Comparison of ENCODE assay signal across 26 cellular contexts in the genomic region with DNA sequence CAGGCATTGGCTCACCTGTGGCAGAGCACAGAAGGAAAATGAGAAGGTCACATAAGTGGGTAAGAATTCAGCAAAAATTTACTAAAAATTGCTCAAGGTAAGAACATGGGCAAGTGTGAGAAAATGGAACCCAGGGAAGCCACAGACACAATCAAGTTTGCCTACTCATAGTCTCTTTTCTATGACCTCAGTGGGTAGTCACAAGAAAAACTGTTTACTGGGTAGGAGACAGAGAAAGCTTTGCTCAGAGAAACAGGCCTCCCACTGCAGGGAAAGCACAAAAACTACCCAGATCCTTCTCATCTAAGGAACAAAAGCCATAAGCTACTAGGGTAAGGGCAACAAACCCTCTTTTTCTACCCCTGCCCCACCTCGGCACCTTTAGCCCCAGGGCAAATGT. TPM values are rescaled to one million over a fixed set of nuclear protein-coding genes. Genes with fewer than 3 reads are reported as not detected.
A peak's percentile ranks its signal among the peaks of the same experiment; 100 is the strongest.
DNase-seq lines count a peak whose midpoint lies in the region; ATAC-seq, FAIRE-seq and TF ChIP-seq lines count a peak whose summit lies in the region.
"Had no signal": no experiment of that assay in that cellular context is flagged by ENCODE, and none has a peak within 500 bp of the region (broad histone marks: within the 10 kb centered on the region; RNA-seq: fewer than 3 reads in every experiment).

No MANE protein-coding gene starts in this region.

- no peaks in the 10 kb centered on the region for H3K27me3 Mint-ChIP-seq in activated CD4-positive, alpha-beta T cell treated with anti-CD3 and anti-CD28 coated beads for 36 hours
- H3K27me3 Mint-ChIP-seq in activated naive CD8-positive, alpha-beta T cell treated with anti-CD3 and anti-CD28 coated beads for 36 hours, result no peaks in the 10 kb centered on the region
- H3K27me3 Mint-ChIP-seq in CD14-positive monocyte (ENCODE audit: low read depth in 3 of 3), result peaks cover 0 to 3% (median 0%) of the 10 kb centered on the region in 3 donors
- H3K27me3 Mint-ChIP-seq: CD4-positive, CD25-positive, alpha-beta regulatory T cell had no signal

- peak; percentile 39 for DNase-seq in activated CD4-positive, alpha-beta T cell treated with anti-CD3 and anti-CD28 coated beads for 36 hours
- no peak for DNase-seq in activated CD4-positive, alpha-beta T cell treated with anti-CD3 and anti-CD28 coated beads for 1 hour
- DNase-seq in stimulated activated CD4-positive, alpha-beta T cell treated with anti-CD3 and anti-CD28 coated beads, Interleukin-15, amount 100 ng/mL, for 48 hours (ENCODE audit: low read depth in 2 of 2), result peak; percentile 4 to 6
- no peak for DNase-seq in stimulated activated CD4-positive, alpha-beta T cell treated with anti-CD3 and anti-CD28 coated beads, Interleukin-4, amount 100 ng/mL, for 1 hour
- DNase-seq in activated naive CD8-positive, alpha-beta T cell treated with anti-CD3 and anti-CD28 coated beads for 36 hours, result no peak
- DNase-seq in CD14-positive monocyte (ENCODE audit: low spot score) (no peak), GM12892 (ENCODE audit: insufficient read length) (no peak), NCI-H226 (no peak)
- DNase-seq: 8988T; adrenal gland; body of pancreas; CD4-positive, CD25-positive, alpha-beta regulatory T cell; DND-41; H7; NCI-H1105; NCI-H1930; NCI-H526; Right ventricle myocardium superior; stimulated activated CD4-positive, alpha-beta T cell treated with anti-CD3 and anti-CD28 coated beads, Interleukin-4, amount 100 ng/mL, for 24 hours; uterus had no signal

- no peak overlapping the region for H3K4me3 Mint-ChIP-seq in activated CD4-positive, alpha-beta T cell treated with anti-CD3 and anti-CD28 coated beads for 36 hours
- no peak overlapping the region for H3K4me3 Mint-ChIP-seq in activated naive CD8-positive, alpha-beta T cell treated with anti-CD3 and anti-CD28 coated beads for 36 hours
- no peak overlapping the region for H3K4me3 Mint-ChIP-seq in CD14-positive monocyte
- H3K4me3 Mint-ChIP-seq: CD4-positive, CD25-positive, alpha-beta regulatory T cell; memory B cell; neural progenitor cell; stimulated activated memory B cell treated with anti-CD40 and anti-IgM and Interleukin-4, amounts not matched to agents 10 μg/mL and 1 μg/mL and 100 μg/mL, for 72 hours had no signal

- peaks cover 28% of the 10 kb centered on the region for H3K4me1 Mint-ChIP-seq in activated CD4-positive, alpha-beta T cell treated with anti-CD3 and anti-CD28 coated beads for 36 hours
- H3K4me1 Mint-ChIP-seq in activated naive CD8-positive, alpha-beta T cell treated with anti-CD3 and anti-CD28 coated beads for 36 hours, result peaks cover 6% of the 10 kb centered on the region
- H3K4me1 Mint-ChIP-seq in CD14-positive monocyte, result no peaks in the 10 kb centered on the region
- H3K4me1 Mint-ChIP-seq: memory B cell; neural progenitor cell; stimulated activated memory B cell treated with anti-CD40 and anti-IgM and Interleukin-4, amounts not matched to agents 10 μg/mL and 1 μg/mL and 100 μg/mL, for 72 hours had no signal

- H3K27ac Mint-ChIP-seq in activated CD4-positive, alpha-beta T cell treated with anti-CD3 and anti-CD28 coated beads for 36 hours, result peak overlapping the region; percentile 34
- H3K27ac Mint-ChIP-seq in activated naive CD8-positive, alpha-beta T cell treated with anti-CD3 and anti-CD28 coated beads for 36 hours, result peak overlapping the region; percentile 1
- H3K27ac Mint-ChIP-seq in CD14-positive monocyte, result no peak overlapping the region
- H3K27ac Mint-ChIP-seq: activated T-helper 2 cell treated with anti-CD3 and anti-CD28 coated beads, Interferon-gamma antibody, Interleukin-2, Interleukin-4, amounts not matched to agents 10 μg/mL and 5 μg/mL and 100 μg/mL, durations not matched to agents 14 hours and 24 hours and 36 hours; memory B cell; neural progenitor cell; stimulated activated memory B cell treated with anti-CD40 and anti-IgM and Interleukin-4, amounts not matched to agents 10 μg/mL and 1 μg/mL and 100 μg/mL, for 72 hours had no signal

- ATAC-seq in activated CD4-positive, alpha-beta T cell treated with anti-CD3 and anti-CD28 coated beads for 36 hours, result peak; percentile 94
- ATAC-seq: body of pancreas; K562; left lobe of liver; stimulated activated memory B cell treated with anti-CD40 and anti-IgM and Interleukin-4, amounts not matched to agents 10 μg/mL and 1 μg/mL and 100 μg/mL, for 72 hours had no signal

- no peak for TF ChIP-seq CTCF in CD14-positive monocyte (IDR thresholded peaks at IDR 0.05)

- CTCF ChIA-PET in activated CD4-positive, alpha-beta T cell treated with anti-CD3 and anti-CD28 coated beads for 36 hours (lab: Charles Lee), result interaction anchor here (1.3 to 1.4 kb wide), 2 partner anchors 11 to 80 kb away, joined by 4 to 7 read pairs; no protein-coding TSS in a partner anchor

- intact Hi-C loops in activated CD4-positive, alpha-beta T cell treated with anti-CD3 and anti-CD28 coated beads for 36 hours (cut with DNase I, micrococcal nuclease), result loop anchor here (5.0 kb wide), 1 partner anchor 34 kb away; a partner anchor contains a TSS
- intact Hi-C loops in CD14-positive monocyte (cut with micrococcal nuclease), result no loop called here

- TF ChIP-seq POLR2A in GM12892 (IDR thresholded peaks at IDR 0.05; ENCODE audit: low read depth, low read length), result no peak

- no peak for FAIRE-seq in GM12892 (lab: Jason Lieb, UNC)
- FAIRE-seq: K562 had no signal

- H3K36me3 Mint-ChIP-seq in activated CD4-positive, alpha-beta T cell treated with anti-CD3 and anti-CD28 coated beads for 36 hours (ENCODE audit: low read depth), result peaks cover 1% of the 10 kb centered on the region
- H3K36me3 Mint-ChIP-seq in activated naive CD8-positive, alpha-beta T cell treated with anti-CD3 and anti-CD28 coated beads for 36 hours, result no peaks in the 10 kb centered on the region
- no peaks in the 10 kb centered on the region for H3K36me3 Mint-ChIP-seq in CD14-positive monocyte
- H3K36me3 Mint-ChIP-seq: memory B cell had no signal

- POLR2A ChIA-PET in activated CD4-positive, alpha-beta T cell treated with anti-CD3 and anti-CD28 coated beads for 36 hours (lab: Charles Lee), result interaction anchor here (0.6 to 1.7 kb wide), 2 partner anchors 10 to 162 kb away, joined by 5 to 8 read pairs; no protein-coding TSS in a partner anchor

- H3K9me3 Mint-ChIP-seq in activated CD4-positive, alpha-beta T cell treated with anti-CD3 and anti-CD28 coated beads for 36 hours (ENCODE audit: low read depth), result no peaks in the 10 kb centered on the region
- no peaks in the 10 kb centered on the region for H3K9me3 Mint-ChIP-seq in activated naive CD8-positive, alpha-beta T cell treated with anti-CD3 and anti-CD28 coated beads for 36 hours
- H3K9me3 Mint-ChIP-seq in CD14-positive monocyte, result peaks cover 8 to 17% (median 15%) of the 10 kb centered on the region in 7 donors
- H3K9me3 Mint-ChIP-seq: activated T-helper 2 cell treated with anti-CD3 and anti-CD28 coated beads, Interferon-gamma antibody, Interleukin-2, Interleukin-4, amounts not matched to agents 10 μg/mL and 5 μg/mL and 100 μg/mL, durations not matched to agents 14 hours and 24 hours and 36 hours had no signal

RNA-seq across cellular contexts. Expression of a gene that starts 35.2 kb away (rescaled TPM):
- 10 to 100 TPM; 13.8 to 14.5 TPM for total RNA-seq in activated CD4-positive, alpha-beta T cell treated with anti-CD3 and anti-CD28 coated beads for 36 hours
- total RNA-seq in activated naive CD8-positive, alpha-beta T cell treated with anti-CD3 and anti-CD28 coated beads for 36 hours, result 1 to 10 TPM; 2.7 to 3.7 TPM
- polyA plus RNA-seq in CD14-positive monocyte, result not detected
- polyA plus RNA-seq in GM12892 (2012; ENCODE audit: missing spikeins), result not detected

Comparison
In these comparisons a context has a peak if more than half of its experiments do, and no peak if none do; other contexts are left out.
1. DNase-seq: peak in activated CD4-positive, alpha-beta T cell treated with anti-CD3 and anti-CD28 coated beads for 36 hours (single experiment) and stimulated activated CD4-positive, alpha-beta T cell treated with anti-CD3 and anti-CD28 coated beads, Interleukin-15, amount 100 ng/mL, for 48 hours (2 of 2); none in activated CD4-positive, alpha-beta T cell treated with anti-CD3 and anti-CD28 coated beads for 1 hour (single experiment), stimulated activated CD4-positive, alpha-beta T cell treated with anti-CD3 and anti-CD28 coated beads, Interleukin-4, amount 100 ng/mL, for 1 hour (single experiment), activated naive CD8-positive, alpha-beta T cell treated with anti-CD3 and anti-CD28 coated beads for 36 hours (single experiment), CD14-positive monocyte (single experiment), GM12892 (single experiment) and NCI-H226 (single experiment).
2. H3K27ac Mint-ChIP-seq: peak in activated CD4-positive, alpha-beta T cell treated with anti-CD3 and anti-CD28 coated beads for 36 hours (single experiment) and activated naive CD8-positive, alpha-beta T cell treated with anti-CD3 and anti-CD28 coated beads for 36 hours (single experiment); none in CD14-positive monocyte (0 of 7).
3. intact Hi-C loops: an anchor here in activated CD4-positive, alpha-beta T cell treated with anti-CD3 and anti-CD28 coated beads for 36 hours (5.0 kb wide); none called in CD14-positive monocyte.